In genomic region chr9:127954831-127955293, GRCh38 we compare ENCODE assay signal across 1 cellular context.
TF ChIP-seq lines count a peak whose summit lies in the region.

No MANE protein-coding gene starts in this region.

TF ChIP-seq in K562, 482 proteins besides CTCF, POLR2A, EP300 and RAD21:
- TF ChIP-seq CC2D1A (IDR thresholded peaks at IDR 0.05) (no peak), ZNF707 (CRISPR knock-in tag; conservative IDR thresholded peaks at IDR 0.05) (no peak), FOXA3 (CRISPR knock-in tag; conservative IDR thresholded peaks at IDR 0.05 in 1 of 2, IDR thresholded peaks at IDR 0.05 in 1 of 2) (no peak), SPI1 (IDR thresholded peaks at IDR 0.05; ENCODE audit: borderline replicate concordance, low read depth, low read length) (no peak), MAX (CRISPR knock-in tag; IDR thresholded peaks at IDR 0.05) (0 out of 2 replicates have a peak, but pooled peaks have one; percentile 34), SP2 (IDR thresholded peaks at IDR 0.05; ENCODE audit: extremely low read depth, low read depth, low read length, poor library complexity, severe bottlenecking) (no peak)
- TF ChIP-seq, protein P1, sequence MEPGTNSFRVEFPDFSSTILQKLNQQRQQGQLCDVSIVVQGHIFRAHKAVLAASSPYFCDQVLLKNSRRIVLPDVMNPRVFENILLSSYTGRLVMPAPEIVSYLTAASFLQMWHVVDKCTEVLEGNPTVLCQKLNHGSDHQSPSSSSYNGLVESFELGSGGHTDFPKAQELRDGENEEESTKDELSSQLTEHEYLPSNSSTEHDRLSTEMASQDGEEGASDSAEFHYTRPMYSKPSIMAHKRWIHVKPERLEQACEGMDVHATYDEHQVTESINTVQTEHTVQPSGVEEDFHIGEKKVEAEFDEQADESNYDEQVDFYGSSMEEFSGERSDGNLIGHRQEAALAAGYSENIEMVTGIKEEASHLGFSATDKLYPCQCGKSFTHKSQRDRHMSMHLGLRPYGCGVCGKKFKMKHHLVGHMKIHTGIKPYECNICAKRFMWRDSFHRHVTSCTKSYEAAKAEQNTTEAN (CRISPR knock-in tag; IDR thresholded peaks at IDR 0.05) = no peak
- TF ChIP-seq, protein P2, sequence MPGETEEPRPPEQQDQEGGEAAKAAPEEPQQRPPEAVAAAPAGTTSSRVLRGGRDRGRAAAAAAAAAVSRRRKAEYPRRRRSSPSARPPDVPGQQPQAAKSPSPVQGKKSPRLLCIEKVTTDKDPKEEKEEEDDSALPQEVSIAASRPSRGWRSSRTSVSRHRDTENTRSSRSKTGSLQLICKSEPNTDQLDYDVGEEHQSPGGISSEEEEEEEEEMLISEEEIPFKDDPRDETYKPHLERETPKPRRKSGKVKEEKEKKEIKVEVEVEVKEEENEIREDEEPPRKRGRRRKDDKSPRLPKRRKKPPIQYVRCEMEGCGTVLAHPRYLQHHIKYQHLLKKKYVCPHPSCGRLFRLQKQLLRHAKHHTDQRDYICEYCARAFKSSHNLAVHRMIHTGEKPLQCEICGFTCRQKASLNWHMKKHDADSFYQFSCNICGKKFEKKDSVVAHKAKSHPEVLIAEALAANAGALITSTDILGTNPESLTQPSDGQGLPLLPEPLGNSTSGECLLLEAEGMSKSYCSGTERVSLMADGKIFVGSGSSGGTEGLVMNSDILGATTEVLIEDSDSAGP (CRISPR knock-in tag; IDR thresholded peaks at IDR 0.05) = no peak
